Comparison of ENCODE assay signal across 9 cellular contexts in the genomic region with DNA sequence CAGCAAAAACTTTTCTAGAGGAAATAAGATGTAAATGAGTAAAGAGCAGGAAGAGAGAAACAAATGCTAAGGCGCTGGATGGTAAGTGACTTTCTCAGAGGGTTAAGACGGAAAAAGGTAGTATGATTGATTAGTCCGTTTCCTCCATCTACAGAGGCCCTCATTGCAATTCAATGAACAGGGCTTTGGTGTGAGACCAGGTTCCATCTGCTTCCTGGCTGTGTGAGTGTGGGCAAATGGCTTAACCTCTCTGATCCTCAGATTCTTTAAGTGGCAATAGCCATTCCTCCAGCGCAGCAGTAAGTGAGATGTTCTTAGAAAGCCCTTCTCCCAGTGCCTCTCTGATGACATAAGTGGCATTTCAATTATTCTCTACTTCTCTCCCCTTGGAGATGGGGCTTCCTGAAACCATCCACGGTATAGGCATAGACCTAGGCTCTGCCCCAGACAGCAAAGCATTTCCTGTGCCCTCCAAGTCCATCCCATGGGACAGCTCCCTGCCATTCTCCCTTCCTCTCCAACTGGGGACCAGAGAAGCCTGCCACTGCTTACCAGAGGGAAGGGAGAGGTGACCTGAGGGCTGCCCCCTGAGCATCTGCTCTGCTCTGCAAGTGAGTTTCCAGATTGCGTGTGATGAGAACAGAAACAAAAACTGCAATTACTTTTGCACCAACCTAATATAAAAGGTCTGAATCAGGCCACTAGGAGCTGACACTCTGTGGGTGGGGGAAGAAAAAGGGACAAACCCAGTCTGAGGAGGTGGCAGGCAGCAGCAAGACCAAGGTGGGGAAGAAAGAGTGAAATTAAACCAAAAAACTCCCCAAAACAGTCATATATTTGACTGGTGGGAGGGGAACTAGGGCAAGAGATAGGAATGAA. TPM values are rescaled to one million over a fixed set of nuclear protein-coding genes. Genes with fewer than 3 reads are reported as not detected.
DNase-seq lines count a peak whose midpoint lies in the region; ATAC-seq, FAIRE-seq and TF ChIP-seq lines count a peak whose summit lies in the region.
"Had no signal": no experiment of that assay in that cellular context is flagged by ENCODE, and none has a peak within 500 bp of the region (broad histone marks: within the 10 kb centered on the region; RNA-seq: fewer than 3 reads in every experiment).

No MANE protein-coding gene starts in this region.

- TF ChIP-seq RAD21 in K562 (CRISPR knock-in tag; conservative IDR thresholded peaks at IDR 0.05 in 1 of 2, IDR thresholded peaks at IDR 0.05 in 1 of 2), result no peak

- no peaks in the 10 kb centered on the region for H3K79me2 ChIP-seq in K562 (ENCODE audit: control insufficient read depth, insufficient read depth, low read length)
- H3K79me2 ChIP-seq in mesendoderm (ENCODE audit: control insufficient read depth, insufficient read depth, low read length), result no peaks in the 10 kb centered on the region

- peak; percentile 57 for ATAC-seq in GM21360 (IDR thresholded peaks at IDR 0.05; ENCODE audit: unreplicated experiment)
- peak; percentile 60 for ATAC-seq in HG03378 (IDR thresholded peaks at IDR 0.05; ENCODE audit: unreplicated experiment)
- ATAC-seq in K562, result no peak

- H3K9me1 ChIP-seq in K562 (ENCODE audit: control insufficient read depth, insufficient read depth, low read length), result no peaks in the 10 kb centered on the region

- TF ChIP-seq POLR2A in GM12891 (IDR thresholded peaks at IDR 0.05; ENCODE audit: low read depth, low read length), result peak; percentile 21
- TF ChIP-seq POLR2A in K562 (conservative IDR thresholded peaks at IDR 0.05), result no peak

- no peaks in the 10 kb centered on the region for H3K9me3 ChIP-seq in K562 (replicated peaks; ENCODE audit: control insufficient read depth, insufficient read depth, low read depth, low read length)
- H3K9me3 ChIP-seq: SJCRH30 had no signal

- TF ChIP-seq CTCF in K562 (IDR thresholded peaks at IDR 0.05 in 2 of 3, conservative IDR thresholded peaks at IDR 0.05 in 1 of 3; ENCODE audit: insufficient read depth in 2 of 3, low read depth in 1 of 3, low read length in 3 of 3), result no peak

- CTCF ChIA-PET in K562 (lab: Yijun Ruan, JAX; ENCODE audit: low intra/inter-chr PET ratio), result no interaction called here

- H4K8ac ChIP-seq in mesendoderm (ENCODE audit: low read depth, low read length), result no peak overlapping the region

- BruUV-seq in K562 (replicated peaks; lab: Mats Ljungman, UMichigan), result no TSS peak

- no peak overlapping the region for H3K4ac ChIP-seq in mesendoderm (ENCODE audit: low read depth, low read length)

- no peak overlapping the region for H3K18ac ChIP-seq in mesendoderm (ENCODE audit: low read length)

- no peaks in the 10 kb centered on the region for H3K4me1 ChIP-seq in K562 (replicated peaks in 1 of 2; ENCODE audit: control insufficient read depth in 2 of 2, insufficient read depth in 2 of 2, low read length in 2 of 2)
- H3K4me1 ChIP-seq in mesendoderm (ENCODE audit: control insufficient read depth, low read depth, low read length), result no peaks in the 10 kb centered on the region
- H3K4me1 ChIP-seq: SJCRH30 had no signal

- peak; percentile 96 for FAIRE-seq in GM12891 (lab: Jason Lieb, UNC)
- FAIRE-seq in K562 (lab: Jason Lieb, UNC), result no peak

- no peak overlapping the region for H3K9ac ChIP-seq in K562 (ENCODE audit: insufficient read depth in 1 of 2, low read depth in 2 of 2, low read length in 2 of 2)
- H3K9ac ChIP-seq in mesendoderm (ENCODE audit: low read length), result no peak overlapping the region

- no peak overlapping the region for H2BK120ac ChIP-seq in mesendoderm (ENCODE audit: low read depth, low read length)

- POLR2A ChIA-PET in K562 (lab: Yijun Ruan, JAX), result interaction anchor here (1.2 kb wide), 1 partner anchor 9 kb away, joined by 3 read pairs; no protein-coding TSS in a partner anchor

- no peak overlapping the region for H4K5ac ChIP-seq in mesendoderm (ENCODE audit: low read length)

- no peak overlapping the region for H3K4me3 ChIP-seq in K562
- H3K4me3 ChIP-seq in mesendoderm (ENCODE audit: low read length), result no peak overlapping the region
- H3K4me3 ChIP-seq: SJCRH30 had no signal

- H3K23ac ChIP-seq in mesendoderm (ENCODE audit: low read length), result no peak overlapping the region

- TF ChIP-seq EP300 in K562 (IDR thresholded peaks at IDR 0.05; ENCODE audit: low read length), result no peak

- 0 out of 2 replicates have a peak, but pooled peaks cover 4% of the 10 kb centered on the region for H4K20me1 ChIP-seq in K562 (replicated peaks; ENCODE audit: control insufficient read depth, insufficient read depth, low read length)

- DNase-seq in GM12891 (ENCODE audit: insufficient read length, low spot score), result no peak
- DNase-seq in K562 (ENCODE audit: extremely low read depth in 1 of 4, low spot score in 3 of 4), result no peak
- DNase-seq in T-helper 9 cell, result no peak
- DNase-seq in mesendoderm, result no peak
- no peak for DNase-seq in NK-92 (lab: John Stamatoyannopoulos, UW; ENCODE audit: unreplicated experiment)
- no peak for DNase-seq in DMS153 (lab: John Stamatoyannopoulos, UW)
- DNase-seq: SJCRH30 had no signal

- no peak overlapping the region for H3K27ac ChIP-seq in K562 (ENCODE audit: extremely low read depth, low read depth, low read length)
- H3K27ac ChIP-seq in mesendoderm (ENCODE audit: low read depth, low read length), result no peak overlapping the region
- H3K27ac ChIP-seq: SJCRH30 had no signal

- in situ Hi-C loops in K562 (cut with MboI), result no loop called here

- H3K36me3 ChIP-seq in K562 (ENCODE audit: control insufficient read depth, insufficient read depth, low read length) (no peaks in the 10 kb centered on the region), mesendoderm (ENCODE audit: control insufficient read depth, insufficient read depth, low read length) (no peaks in the 10 kb centered on the region)
- H3K36me3 ChIP-seq: SJCRH30 had no signal

- H3K56ac ChIP-seq in mesendoderm (ENCODE audit: low read length), result no peak overlapping the region

- H3K27me3 ChIP-seq in K562 (ENCODE audit: control insufficient read depth in 2 of 2, insufficient read depth in 2 of 2, low read length in 2 of 2) (peaks cover 11 to 15% of the 10 kb centered on the region in 2 experiments; a peak in 4 of 5 replicates), mesendoderm (ENCODE audit: insufficient read depth, low read length, poor library complexity) (no peaks in the 10 kb centered on the region)
- H3K27me3 ChIP-seq: SJCRH30 had no signal

- intact Hi-C loops in K562 (cut with micrococcal nuclease), result loop anchor here (5.0 kb wide), 1 partner anchor 129 kb away; no protein-coding TSS in a partner anchor

- no peak overlapping the region for H2BK5ac ChIP-seq in mesendoderm (ENCODE audit: low read length)

- WGBS in K562 (ENCODE audit: insufficient coverage, low coverage, missing lambda C conversion rate), result 0% methylated on average over 6 of the region's 6 CpGs
- no CpG with 5 or more reads among the region's 6 CpGs for WGBS in mesendoderm (ENCODE audit: extremely low coverage, insufficient coverage, low lambda C conversion rate)

- no peak overlapping the region for H3K4me2 ChIP-seq in K562 (ENCODE audit: insufficient read depth, low read length)
- H3K4me2 ChIP-seq in mesendoderm (ENCODE audit: low read length), result no peak overlapping the region

- no peak overlapping the region for H2AK5ac ChIP-seq in mesendoderm (ENCODE audit: low read length)

- H2BK15ac ChIP-seq in mesendoderm (replicated peaks; ENCODE audit: low read depth), result no peak overlapping the region

- H3K79me1 ChIP-seq in mesendoderm (ENCODE audit: low read length), result no peaks in the 10 kb centered on the region

- no peak overlapping the region for H2AFZ ChIP-seq in K562 (ENCODE audit: low read depth, low read length)

TF ChIP-seq in GM12891, 5 proteins besides CTCF, POLR2A, EP300 and RAD21:
- TF ChIP-seq SPI1 (IDR thresholded peaks at IDR 0.05; ENCODE audit: low read depth, low read length), result peak; percentile 35
- peak; percentile 84; the same call in 1 of the 2 replicates for TF ChIP-seq POU2F2 (IDR thresholded peaks at IDR 0.05; ENCODE audit: low read depth, low read length)
- TF ChIP-seq PAX5 (IDR thresholded peaks at IDR 0.05; ENCODE audit: insufficient read depth, low read length, severe bottlenecking), result peak; percentile 31
- no peak for TF ChIP-seq POLR2AphosphoS5 (IDR thresholded peaks at IDR 0.05; ENCODE audit: low read depth, low read length)
- TF ChIP-seq TAF1 (IDR thresholded peaks at IDR 0.05; ENCODE audit: low read depth, low read length), result no peak

TF ChIP-seq in K562, 482 proteins besides CTCF, POLR2A, EP300 and RAD21:
- TF ChIP-seq RBM25 (IDR thresholded peaks at IDR 0.05; ENCODE audit: low read depth, low read length, severe bottlenecking) (peak; percentile 66), HDAC1 (IDR thresholded peaks at IDR 0.05) (no peak), ATF7 (IDR thresholded peaks at IDR 0.05) (no peak), ZNF766 (CRISPR knock-in tag; conservative IDR thresholded peaks at IDR 0.05) (no peak)

RNA-seq across cellular contexts. Expression of a gene that starts 12.7 kb away (rescaled TPM):
- polyA plus RNA-seq in GM12891 (2012; ENCODE audit: low read depth, missing spikeins), result 726 TPM
- 7.9 and 17.7 TPM in 2 replicates for total RNA-seq in K562 (2011; cell fraction: chromatin; rRNA removed; ENCODE audit: low replicate concordance)
- 7.2 and 18.2 TPM in 2 replicates for total RNA-seq in K562 (2011; cell fraction: nucleolus; rRNA removed)
- total RNA-seq in K562 (2011; cell fraction: nucleoplasm; rRNA removed), result 10.5 and 17.1 TPM in 2 replicates
- total RNA-seq in K562 (2014; rRNA removed) (2.3 and 2.6 TPM in 2 replicates), K562 (2014; rRNA removed; fragmentation: Illumina TruSeq; extraction: Trizol) (3.0 and 5.2 TPM in 2 replicates), K562 (2015; rRNA removed; fragmentation: Illumina TruSeq; extraction: Trizol) (2.6 and 3.2 TPM in 2 replicates), K562 (2021) (9.5 and 11.1 TPM in 2 replicates)
- polyA plus RNA-seq in K562 (2011; rRNA removed) (13.9 and 47.0 TPM in 2 replicates), K562 (2014; fragmentation: Illumina TruSeq; extraction: Trizol) (7.7 TPM in 2 replicates), K562 (2014; fragmentation: Nextera tagmentation; extraction: Ambion mirVana) (1 to 10 TPM; 1.2 to 1.8 TPM), K562 (2014; rRNA removed) (2.5 and 5.0 TPM in 2 replicates)
- polyA plus RNA-seq in K562 (2011; cell fraction: cytosol; rRNA removed), result 23.2 and 51.1 TPM in 2 replicates
- polyA plus RNA-seq in K562 (2011; cell fraction: nucleus; rRNA removed), result 19.8 and 40.4 TPM in 2 replicates
- polyA plus RNA-seq in K562 (2012), result 8.0 and 8.3 TPM in 2 replicates
- polyA minus RNA-seq in K562 (2011; rRNA and poly(A)+ RNA removed), result 26.3 and 51.8 TPM in 2 replicates
- polyA minus RNA-seq in K562 (2011; cell fraction: cytosol; rRNA and poly(A)+ RNA removed), result 10.5 and 22.8 TPM in 2 replicates
- 14.8 and 35.9 TPM in 2 replicates for polyA minus RNA-seq in K562 (2011; cell fraction: nucleus; rRNA and poly(A)+ RNA removed)
- 29.0 TPM for polyA plus RNA-seq in mesendoderm (2013, experiment 1 of 2)
- 30.1 TPM for polyA plus RNA-seq in mesendoderm (2013, experiment 2 of 2)
